Comparison of ENCODE assay signal across 1 cellular context in genomic region chr6:31881136-31881859, GRCh38.
TF ChIP-seq lines count a peak whose summit lies in the region.

No MANE protein-coding gene starts in this region.

TF ChIP-seq in H1, 55 proteins besides CTCF, POLR2A, EP300 and RAD21:
- no peak for TF ChIP-seq RFX5 (IDR thresholded peaks at IDR 0.05; ENCODE audit: borderline replicate concordance, low read depth, low read length)
- TF ChIP-seq ASH2L (IDR thresholded peaks at IDR 0.05; ENCODE audit: low read length), result no peak
- TF ChIP-seq POLR2AphosphoS5 (IDR thresholded peaks at IDR 0.05; ENCODE audit: low read depth, low read length), result no peak
- TF ChIP-seq CHD2 (IDR thresholded peaks at IDR 0.05; ENCODE audit: low read length), result no peak
- TF ChIP-seq CHD7 (IDR thresholded peaks at IDR 0.05; ENCODE audit: insufficient replicate concordance, low read length), result no peak
- no peak for TF ChIP-seq SP1 (IDR thresholded peaks at IDR 0.05; ENCODE audit: low read depth, low read length)
- TF ChIP-seq CBX5 (IDR thresholded peaks at IDR 0.05; ENCODE audit: low read depth, low read length), result no peak
- TF ChIP-seq BRCA1 (IDR thresholded peaks at IDR 0.05; ENCODE audit: low read depth, low read length), result no peak
- TF ChIP-seq SIRT6 (IDR thresholded peaks at IDR 0.05; ENCODE audit: low read length), result no peak
- TF ChIP-seq CTBP2 (IDR thresholded peaks at IDR 0.05; ENCODE audit: borderline replicate concordance, insufficient read depth, insufficient read length, low read length), result no peak
- no peak for TF ChIP-seq MAX (IDR thresholded peaks at IDR 0.05)
- no peak for TF ChIP-seq ATF3 (IDR thresholded peaks at IDR 0.05; ENCODE audit: insufficient read depth, low read depth, low read length)
- no peak for TF ChIP-seq ATF2 (IDR thresholded peaks at IDR 0.05; ENCODE audit: low read length)
- TF ChIP-seq YY1 (IDR thresholded peaks at IDR 0.05; ENCODE audit: low read depth, low read length), result no peak
- no peak for TF ChIP-seq SRF (IDR thresholded peaks at IDR 0.05; ENCODE audit: low read depth, low read length)
- no peak for TF ChIP-seq GTF2F1 (IDR thresholded peaks at IDR 0.05; ENCODE audit: borderline replicate concordance, low read depth, low read length)
